12 cellular contexts compared by ENCODE assay signal in genomic region chr18:34738173-34738894, GRCh38.
A peak's percentile ranks its signal among the peaks of the same experiment; 100 is the strongest.
DNase-seq lines count a peak whose midpoint lies in the region; ATAC-seq and TF ChIP-seq lines count a peak whose summit lies in the region.
"Had no signal": no experiment of that assay in that cellular context is flagged by ENCODE, and none has a peak within 500 bp of the region (broad histone marks: within the 10 kb centered on the region; RNA-seq: fewer than 3 reads in every experiment).

No MANE protein-coding gene starts in this region.

- peak; percentile 49 for DNase-seq in ACHN
- peak; percentile 83 for DNase-seq in kidney tubule cell (ENCODE audit: low spot score)
- DNase-seq in RPMI8226, result no peak
- DNase-seq: BE2C, NCI-H1417 treated with DMSO at 0.1 percent for 48 hours had no signal

- peak overlapping the region; percentile 57 for H3K27ac ChIP-seq in cingulate gyrus (ENCODE audit: low read depth, low read length)
- H3K27ac ChIP-seq: parathyroid adenoma had no signal

- no peak; the same call in 1 of the 2 replicates for TF ChIP-seq RAD21 in Ishikawa (IDR thresholded peaks at IDR 0.05; ENCODE audit: low read depth)

- TF ChIP-seq EP300 in Ishikawa (IDR thresholded peaks at IDR 0.05; ENCODE audit: borderline replicate concordance), result peak; percentile 62

- ATAC-seq in HG02763 (IDR thresholded peaks at IDR 0.05; ENCODE audit: unreplicated experiment), result no peak
- ATAC-seq in GM18861 (IDR thresholded peaks at IDR 0.05; ENCODE audit: unreplicated experiment), result no peak
- no peak for ATAC-seq in HG03571 (IDR thresholded peaks at IDR 0.05; ENCODE audit: unreplicated experiment)
- ATAC-seq: GM12878 had no signal

- in situ Hi-C loops in ACHN (cut with HindIII; ENCODE audit: low pct_ligation_motif_present, low pct_unique_long_range_greater_than_20kb, low sequenced_read_pairs), result no loop called here

TF ChIP-seq in Ishikawa, 13 proteins besides CTCF, POLR2A, EP300 and RAD21:
- TF ChIP-seq YY1 (IDR thresholded peaks at IDR 0.05; ENCODE audit: low read depth) (no peak), MAX (IDR thresholded peaks at IDR 0.05) (peak; percentile 33; the same call in 1 of the 2 replicates), USF1 (IDR thresholded peaks at IDR 0.05) (0 out of 2 replicates have a peak, but pooled peaks have one; percentile 28), TAF1 (IDR thresholded peaks at IDR 0.05; ENCODE audit: low read depth) (no peak), ZBTB7A (IDR thresholded peaks at IDR 0.05; ENCODE audit: low read depth) (no peak), TCF12 (IDR thresholded peaks at IDR 0.05; ENCODE audit: low read depth) (peak; percentile 63), TEAD4 (IDR thresholded peaks at IDR 0.05) (peak; percentile 90), CEBPB (IDR thresholded peaks at IDR 0.05) (no peak), CREB1 (IDR thresholded peaks at IDR 0.05; ENCODE audit: low read depth) (no peak), EGR1 (IDR thresholded peaks at IDR 0.05) (no peak), REST (IDR thresholded peaks at IDR 0.05; ENCODE audit: low read depth) (no peak), FOXM1 (IDR thresholded peaks at IDR 0.05; ENCODE audit: borderline replicate concordance, low read depth) (no peak), NFIC (IDR thresholded peaks at IDR 0.05) (no peak)
